In the genomic region with DNA sequence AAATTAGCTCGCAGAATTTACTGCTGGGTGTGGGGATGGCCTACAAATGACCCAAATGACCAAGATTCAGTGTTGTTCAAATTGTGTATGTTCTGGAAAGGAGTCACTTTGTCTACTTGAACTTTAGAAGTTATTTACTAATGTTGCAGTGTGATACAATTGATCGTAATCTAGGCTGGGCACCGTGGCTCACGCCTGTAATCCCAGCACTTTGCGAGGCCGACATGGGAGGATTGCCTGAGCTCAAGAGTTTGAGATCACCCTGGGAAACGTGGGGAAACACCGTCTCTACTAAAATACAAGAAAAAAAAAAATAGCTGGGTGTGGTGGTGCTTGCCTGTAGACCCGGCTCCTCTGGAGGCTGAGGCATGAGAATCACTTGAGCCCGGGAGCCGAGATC, we compare ENCODE assay signal across 23 cellular contexts. TPM values are rescaled to one million over a fixed set of nuclear protein-coding genes. Genes with fewer than 3 reads are reported as not detected.
"Had no signal": no experiment of that assay in that cellular context is flagged by ENCODE, and none has a peak within 500 bp of the region (broad histone marks: within the 10 kb centered on the region; RNA-seq: fewer than 3 reads in every experiment).

No MANE protein-coding gene starts in this region.

- H3K27me3 ChIP-seq: ovary, right atrium auricular region had no signal

- H3K4me3 Mint-ChIP-seq: activated naive CD8-positive, alpha-beta T cell treated with anti-CD3 and anti-CD28 coated beads, Interleukin-2, amount 50 U/mL, for 24 hours; endodermal cell; stimulated activated memory B cell treated with anti-CD40 and anti-IgM and Interleukin-4, amounts not matched to agents 10 μg/mL and 1 μg/mL and 100 μg/mL, for 72 hours; T-helper 1 cell treated with Interleukin-12 subunit alpha and Interleukin-12 subunit beta and Interleukin-4 antibody, amounts not matched to agents 30 μg/mL and 1 μg/mL, for 36 hours had no signal

- H3K9me3 ChIP-seq: heart left ventricle, neutrophil, ovary, psoas muscle, right atrium auricular region, thoracic aorta had no signal

- H3K36me3 Mint-ChIP-seq: natural killer cell; stimulated activated memory B cell treated with anti-CD40 and anti-IgM and Interleukin-4, amounts not matched to agents 10 μg/mL and 1 μg/mL and 100 μg/mL, for 72 hours had no signal

- ATAC-seq: activated naive CD8-positive, alpha-beta T cell treated with anti-CD3 and anti-CD28 coated beads, Interleukin-2, amount 50 U/mL, for 24 hours; heart left ventricle; psoas muscle; stimulated activated memory B cell treated with anti-CD40 and anti-IgM and Interleukin-4, amounts not matched to agents 10 μg/mL and 1 μg/mL and 100 μg/mL, for 72 hours had no signal

- H3K4me1 ChIP-seq: heart left ventricle, psoas muscle, right atrium auricular region had no signal

- H3K36me3 ChIP-seq: heart left ventricle, neutrophil, ovary, right atrium auricular region, thoracic aorta had no signal

- H3K4me1 Mint-ChIP-seq: endodermal cell had no signal

- H3K27ac ChIP-seq: heart left ventricle, neutrophil, ovary, psoas muscle, right atrium auricular region, thoracic aorta had no signal

- H3K27ac Mint-ChIP-seq: activated naive CD8-positive, alpha-beta T cell treated with anti-CD3 and anti-CD28 coated beads, Interleukin-2, amount 50 U/mL, for 24 hours; endodermal cell; stimulated activated memory B cell treated with anti-CD40 and anti-IgM and Interleukin-4, amounts not matched to agents 10 μg/mL and 1 μg/mL and 100 μg/mL, for 72 hours had no signal

- H3K9me3 Mint-ChIP-seq: activated naive CD8-positive, alpha-beta T cell treated with anti-CD3 and anti-CD28 coated beads, Interleukin-2, amount 50 U/mL, for 24 hours; natural killer cell; stimulated activated memory B cell treated with anti-CD40 and anti-IgM and Interleukin-4, amounts not matched to agents 10 μg/mL and 1 μg/mL and 100 μg/mL, for 72 hours; T-helper 1 cell treated with Interleukin-12 subunit alpha and Interleukin-12 subunit beta and Interleukin-4 antibody, amounts not matched to agents 30 μg/mL and 1 μg/mL, for 36 hours had no signal

- H3K4me3 ChIP-seq: heart left ventricle, ovary, psoas muscle, right atrium auricular region, thoracic aorta had no signal

- DNase-seq: activated CD4-positive, alpha-beta T cell treated with anti-CD3 and anti-CD28 coated beads for 4 hours; activated CD4-positive, CD25-positive, alpha-beta regulatory T cell; activated CD8-positive, alpha-beta memory T cell treated with anti-CD3 and anti-CD28 coated beads, Interleukin-2, amount 50 U/mL, for 48 hours; activated gamma-delta T cell; activated naive CD4-positive, alpha-beta T cell treated with anti-CD3 and anti-CD28 coated beads, Interleukin-2, amount 50 U/mL, for 16 hours; activated naive CD8-positive, alpha-beta T cell treated with anti-CD3 and anti-CD28 coated beads, Interleukin-2, amount 50 U/mL, for 24 hours; activated T-cell treated with anti-CD3 and anti-CD28 coated beads, Interleukin-2, amount 50 U/mL, for 48 hours; cerebellar nuclear complex; cortex of kidney; endodermal cell; heart left ventricle; islet precursor cell; natural killer cell; ovary; psoas muscle had no signal

RNA-seq across cellular contexts. Expression of a gene that starts 57.6 kb away (rescaled TPM):
- total RNA-seq: activated CD8-positive, alpha-beta memory T cell treated with anti-CD3 and anti-CD28 coated beads for 36 hours; fibroblast of villous mesenchyme; heart left ventricle; lung microvascular endothelial cell; natural killer cell; right atrium auricular region had no signal
